1 cellular context compared by ENCODE assay signal in genomic region chr19:1882089-1882785, GRCh38.
TF ChIP-seq lines count a peak whose summit lies in the region.

No MANE protein-coding gene starts in this region.

TF ChIP-seq in GM23338, 12 proteins besides CTCF, POLR2A, EP300 and RAD21 (continued from another document):
- TF ChIP-seq ZNF462 (CRISPR knock-in tag; IDR thresholded peaks at IDR 0.05) (no peak), JUNB (IDR thresholded peaks at IDR 0.05; ENCODE audit: unreplicated experiment) (no peak), EZH2phosphoT487 (IDR thresholded peaks at IDR 0.05; ENCODE audit: unreplicated experiment) (no peak), ZNF114 (CRISPR knock-in tag; IDR thresholded peaks at IDR 0.05) (no peak)
